In the genomic region with DNA sequence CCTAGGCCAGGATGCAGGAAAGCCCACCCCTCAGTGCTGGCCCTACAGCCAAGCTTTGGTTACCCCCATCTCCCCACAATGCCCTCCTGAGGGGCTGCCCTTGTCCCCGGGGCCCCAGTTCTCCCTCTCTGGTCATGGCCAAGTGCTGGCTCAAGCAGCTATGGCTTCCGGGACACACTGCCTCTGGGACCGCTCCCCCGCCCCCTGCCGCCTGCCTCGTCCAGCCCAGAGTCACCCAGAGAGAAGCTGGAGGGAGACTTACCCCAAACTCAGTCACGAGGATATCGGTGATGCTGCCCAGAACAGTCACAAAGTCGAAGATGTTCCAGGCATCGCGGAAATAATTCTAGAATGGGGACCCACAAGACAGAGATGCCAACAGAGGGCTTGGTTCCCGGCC, we compare ENCODE assay signal across 24 cellular contexts.
DNase-seq lines count a peak whose midpoint lies in the region; ATAC-seq and TF ChIP-seq lines count a peak whose summit lies in the region.
"Had no signal": no experiment of that assay in that cellular context is flagged by ENCODE, and none has a peak within 500 bp of the region (broad histone marks: within the 10 kb centered on the region; RNA-seq: fewer than 3 reads in every experiment).

No MANE protein-coding gene starts in this region.

- intact Hi-C loops in activated CD4-positive, alpha-beta memory T cell treated with anti-CD3 and anti-CD28 coated beads for 36 hours (cut with micrococcal nuclease) = no loop called here

- H3K9me3 ChIP-seq in HEK293 (ENCODE audit: control insufficient read depth, insufficient read depth, low read depth, low read length) = no peaks in the 10 kb centered on the region
- H3K9me3 ChIP-seq in neural progenitor cell (ENCODE audit: low read depth) = no peaks in the 10 kb centered on the region
- no peaks in the 10 kb centered on the region for H3K9me3 ChIP-seq in osteoblast (ENCODE audit: low read depth, low read length)
- H3K9me3 ChIP-seq: BE2C, BLaER1 had no signal

- no peaks in the 10 kb centered on the region for H3K36me3 ChIP-seq in HEK293 (ENCODE audit: control insufficient read depth in 2 of 2, insufficient read depth in 1 of 2, low read length in 2 of 2)
- H3K36me3 ChIP-seq in neural progenitor cell = no peaks in the 10 kb centered on the region
- H3K36me3 ChIP-seq in osteoblast (ENCODE audit: insufficient read depth, low read length) = no peaks in the 10 kb centered on the region
- H3K36me3 ChIP-seq: BE2C, BLaER1 had no signal

- no peak for DNase-seq in neural progenitor cell (ENCODE audit: low spot score)
- peak; percentile 46 for DNase-seq in osteoblast (ENCODE audit: insufficient read length, low spot score, missing footprints)
- DNase-seq in activated CD4-positive, alpha-beta memory T cell treated with anti-CD3 and anti-CD28 coated beads for 36 hours = no peak
- DNase-seq in activated T-cell treated with anti-CD3 and anti-CD28 coated beads, Interleukin-2, amount 50 U/mL, for 72 hours = no peak
- DNase-seq: 8988T; ACHN; BE2C; C1 segment of cervical spinal cord; CD4-positive, alpha-beta memory T cell; CD4-positive, CD25-positive, alpha-beta regulatory T cell; CD8-positive, alpha-beta memory T cell; COR-L47; DMS 273 treated with DMSO at 0.1 percent for 48 hours; DMS153; DMS53; DMS79; DND-41; EL; GDM1 had no signal

- H3K79me2 ChIP-seq in neural progenitor cell (ENCODE audit: low read depth) = no peaks in the 10 kb centered on the region
- no peaks in the 10 kb centered on the region for H3K79me2 ChIP-seq in osteoblast (ENCODE audit: insufficient read depth, low read length)

- H3K4me3 ChIP-seq in HEK293 (ENCODE audit: low read depth, low read length) (no peak overlapping the region), neural progenitor cell (no peak overlapping the region), osteoblast (ENCODE audit: insufficient read depth, low read length) (no peak overlapping the region)
- H3K4me3 ChIP-seq: BLaER1, GM12878 had no signal

- POLR2A ChIA-PET in HEK293 (lab: Yijun Ruan, JAX) = interaction anchor here (0.8 kb wide), 1 partner anchor 95 kb away, joined by 3 read pairs; a partner anchor contains a TSS
- POLR2A ChIA-PET in activated CD4-positive, alpha-beta memory T cell treated with anti-CD3 and anti-CD28 coated beads for 36 hours (lab: Charles Lee) = no interaction called here

- H3K27me3 ChIP-seq in neural progenitor cell (no peaks in the 10 kb centered on the region), osteoblast (ENCODE audit: insufficient read depth, low read length) (no peaks in the 10 kb centered on the region)
- H3K27me3 ChIP-seq: BE2C, BLaER1 had no signal

- no peak overlapping the region for H3K27ac ChIP-seq in HEK293 (ENCODE audit: extremely low read depth, low read depth, low read length)
- no peak overlapping the region for H3K27ac ChIP-seq in neural progenitor cell
- H3K27ac ChIP-seq in osteoblast (ENCODE audit: low read depth, low read length) = no peak overlapping the region
- H3K27ac ChIP-seq: BLaER1 had no signal

- no peak overlapping the region for H3K4me3 Mint-ChIP-seq in neural progenitor cell
- H3K4me3 Mint-ChIP-seq in activated CD4-positive, alpha-beta memory T cell treated with anti-CD3 and anti-CD28 coated beads for 36 hours = no peak overlapping the region
- H3K4me3 Mint-ChIP-seq in activated T-cell treated with anti-CD3 and anti-CD28 coated beads, Interleukin-2, amount 50 U/mL, for 72 hours = no peak overlapping the region
- H3K4me3 Mint-ChIP-seq: CD14-positive monocyte; CD4-positive, alpha-beta memory T cell; CD4-positive, CD25-positive, alpha-beta regulatory T cell; CD8-positive, alpha-beta memory T cell had no signal

- H2AFZ ChIP-seq in neural progenitor cell (replicated peaks) (no peak overlapping the region), osteoblast (ENCODE audit: low read length) (no peak overlapping the region)

- no peaks in the 10 kb centered on the region for H3K36me3 Mint-ChIP-seq in neural progenitor cell
- no peaks in the 10 kb centered on the region for H3K36me3 Mint-ChIP-seq in activated CD4-positive, alpha-beta memory T cell treated with anti-CD3 and anti-CD28 coated beads for 36 hours
- H3K36me3 Mint-ChIP-seq in activated T-cell treated with anti-CD3 and anti-CD28 coated beads, Interleukin-2, amount 50 U/mL, for 72 hours (ENCODE audit: insufficient read depth in 2 of 2) = no peaks in the 10 kb centered on the region
- H3K36me3 Mint-ChIP-seq: CD14-positive monocyte; CD4-positive, alpha-beta memory T cell; CD4-positive, CD25-positive, alpha-beta regulatory T cell; CD8-positive, alpha-beta memory T cell had no signal

- no peaks in the 10 kb centered on the region for H3K9me3 Mint-ChIP-seq in neural progenitor cell
- no peaks in the 10 kb centered on the region for H3K9me3 Mint-ChIP-seq in activated CD4-positive, alpha-beta memory T cell treated with anti-CD3 and anti-CD28 coated beads for 36 hours
- no peaks in the 10 kb centered on the region for H3K9me3 Mint-ChIP-seq in activated T-cell treated with anti-CD3 and anti-CD28 coated beads, Interleukin-2, amount 50 U/mL, for 72 hours
- H3K9me3 Mint-ChIP-seq: CD4-positive, alpha-beta memory T cell; CD8-positive, alpha-beta memory T cell had no signal

- H3K27ac Mint-ChIP-seq in neural progenitor cell = peak overlapping the region; percentile 8
- H3K27ac Mint-ChIP-seq in activated CD4-positive, alpha-beta memory T cell treated with anti-CD3 and anti-CD28 coated beads for 36 hours = no peak overlapping the region
- no peak overlapping the region for H3K27ac Mint-ChIP-seq in activated T-cell treated with anti-CD3 and anti-CD28 coated beads, Interleukin-2, amount 50 U/mL, for 72 hours
- H3K27ac Mint-ChIP-seq: CD14-positive monocyte; CD4-positive, alpha-beta memory T cell; CD8-positive, alpha-beta memory T cell had no signal

- ATAC-seq in activated T-cell treated with anti-CD3 and anti-CD28 coated beads, Interleukin-2, amount 50 U/mL, for 72 hours (replicated peaks in 1 of 2) = no peak
- no peak for ATAC-seq in HG02981 (IDR thresholded peaks at IDR 0.05; ENCODE audit: unreplicated experiment)
- ATAC-seq: GM12878 had no signal

- H4K20me1 ChIP-seq in neural progenitor cell (ENCODE audit: low read depth) (no peaks in the 10 kb centered on the region), osteoblast (ENCODE audit: insufficient read depth, low read length) (peaks cover 2% of the 10 kb centered on the region)
- H4K20me1 ChIP-seq: BLaER1 had no signal

- H3K27me3 Mint-ChIP-seq in neural progenitor cell (ENCODE audit: insufficient read depth, low read depth) = peaks cover 7% of the 10 kb centered on the region
- H3K27me3 Mint-ChIP-seq in activated CD4-positive, alpha-beta memory T cell treated with anti-CD3 and anti-CD28 coated beads for 36 hours = no peaks in the 10 kb centered on the region
- H3K27me3 Mint-ChIP-seq in activated T-cell treated with anti-CD3 and anti-CD28 coated beads, Interleukin-2, amount 50 U/mL, for 72 hours (ENCODE audit: low read depth) = no peaks in the 10 kb centered on the region

- H3K4me2 ChIP-seq in neural progenitor cell = no peak overlapping the region
- H3K4me2 ChIP-seq in osteoblast (ENCODE audit: insufficient read depth, low read length) = no peak overlapping the region
- H3K4me2 ChIP-seq: BLaER1 had no signal

- H3K4me1 ChIP-seq in HEK293 (ENCODE audit: control insufficient read depth, insufficient read depth, low read length) (no peaks in the 10 kb centered on the region), neural progenitor cell (no peaks in the 10 kb centered on the region), osteoblast (ENCODE audit: insufficient read depth, low read length) (no peaks in the 10 kb centered on the region)
- H3K4me1 ChIP-seq: BE2C had no signal

- no peak for TF ChIP-seq CTCF in HEK293 (tag by site-specific recombination; IDR thresholded peaks at IDR 0.05)
- no peak for TF ChIP-seq CTCF in neural progenitor cell (IDR thresholded peaks at IDR 0.05)
- TF ChIP-seq CTCF in osteoblast (IDR thresholded peaks at IDR 0.05; ENCODE audit: extremely low read depth, low read depth, low read length) = no peak

- no peaks in the 10 kb centered on the region for H3F3A ChIP-seq in neural progenitor cell (ENCODE audit: low read depth)

- CTCF ChIA-PET in HEK293 (lab: Yijun Ruan, JAX) = interaction anchor here (0.8 to 1.1 kb wide), 3 partner anchors 12 to 268 kb away, joined by 3 to 8 read pairs (median 4); no protein-coding TSS in a partner anchor
- CTCF ChIA-PET in activated CD4-positive, alpha-beta memory T cell treated with anti-CD3 and anti-CD28 coated beads for 36 hours (lab: Charles Lee) = no interaction called here

- H3K9ac ChIP-seq in neural progenitor cell = no peak overlapping the region
- H3K9ac ChIP-seq: BLaER1 had no signal

- peaks cover 4% of the 10 kb centered on the region for H3K4me1 Mint-ChIP-seq in neural progenitor cell
- peaks cover 23% of the 10 kb centered on the region for H3K4me1 Mint-ChIP-seq in activated CD4-positive, alpha-beta memory T cell treated with anti-CD3 and anti-CD28 coated beads for 36 hours (ENCODE audit: low read depth)
- H3K4me1 Mint-ChIP-seq in activated T-cell treated with anti-CD3 and anti-CD28 coated beads, Interleukin-2, amount 50 U/mL, for 72 hours (ENCODE audit: low read depth) = peaks cover 21% of the 10 kb centered on the region

TF ChIP-seq in HEK293, 187 proteins besides CTCF, POLR2A, EP300 and RAD21:
- TF ChIP-seq ZBTB20 (tag by site-specific recombination; IDR thresholded peaks at IDR 0.05) = 0 out of 2 replicates have a peak, but pooled peaks have one; percentile 14
- no peak for TF ChIP-seq ZNF16 (tag by site-specific recombination; IDR thresholded peaks at IDR 0.05; ENCODE audit: low read depth)
- TF ChIP-seq MYNN (tag by site-specific recombination; IDR thresholded peaks at IDR 0.05; ENCODE audit: borderline replicate concordance) = no peak
- no peak for TF ChIP-seq ZNF544 (tag by site-specific recombination; IDR thresholded peaks at IDR 0.05)
